In the genomic region with DNA sequence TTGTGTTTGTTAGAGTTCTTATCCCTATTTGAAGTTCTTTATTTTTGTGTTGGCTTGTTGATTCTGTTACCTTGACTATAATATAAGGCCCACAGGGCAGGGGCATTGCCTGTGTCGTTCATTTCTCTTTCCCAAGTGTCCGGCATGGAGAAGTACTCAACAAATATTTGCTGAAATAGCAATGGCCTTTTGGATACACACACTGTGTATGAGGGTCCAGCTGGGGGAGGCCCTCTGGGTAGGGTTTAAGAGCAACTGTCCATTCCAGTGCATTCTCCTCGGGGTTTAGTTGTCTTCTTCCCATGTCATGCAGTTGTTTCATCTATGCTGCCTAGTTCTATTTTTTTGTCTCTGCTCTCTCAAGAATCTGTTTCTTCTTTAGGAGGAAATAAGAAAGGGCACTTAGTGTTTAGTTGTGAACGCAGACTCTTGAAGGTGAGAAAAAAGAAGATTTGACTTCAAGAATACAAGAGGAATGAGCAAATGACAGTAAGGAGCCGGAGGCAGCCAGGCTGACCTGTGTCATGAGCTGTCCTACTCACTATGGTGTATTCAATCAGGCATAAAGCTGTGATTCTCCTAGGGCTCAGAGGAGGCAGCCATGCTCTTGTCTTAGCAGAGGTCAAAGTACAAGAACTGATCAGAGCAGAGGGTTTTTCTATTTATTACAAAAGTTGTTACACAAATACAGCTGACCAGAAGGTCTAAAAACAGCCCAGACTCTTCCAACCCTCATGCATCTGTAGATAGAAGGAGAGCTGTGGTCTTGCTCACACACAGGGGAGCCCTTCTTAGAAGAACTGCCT, we compare ENCODE assay signal across 1 cellular context.
TF ChIP-seq lines count a peak whose summit lies in the region.

No MANE protein-coding gene starts in this region.

TF ChIP-seq in liver, 16 proteins besides CTCF, POLR2A, EP300 and RAD21 (continued from another document):
- TF ChIP-seq, protein P1, sequence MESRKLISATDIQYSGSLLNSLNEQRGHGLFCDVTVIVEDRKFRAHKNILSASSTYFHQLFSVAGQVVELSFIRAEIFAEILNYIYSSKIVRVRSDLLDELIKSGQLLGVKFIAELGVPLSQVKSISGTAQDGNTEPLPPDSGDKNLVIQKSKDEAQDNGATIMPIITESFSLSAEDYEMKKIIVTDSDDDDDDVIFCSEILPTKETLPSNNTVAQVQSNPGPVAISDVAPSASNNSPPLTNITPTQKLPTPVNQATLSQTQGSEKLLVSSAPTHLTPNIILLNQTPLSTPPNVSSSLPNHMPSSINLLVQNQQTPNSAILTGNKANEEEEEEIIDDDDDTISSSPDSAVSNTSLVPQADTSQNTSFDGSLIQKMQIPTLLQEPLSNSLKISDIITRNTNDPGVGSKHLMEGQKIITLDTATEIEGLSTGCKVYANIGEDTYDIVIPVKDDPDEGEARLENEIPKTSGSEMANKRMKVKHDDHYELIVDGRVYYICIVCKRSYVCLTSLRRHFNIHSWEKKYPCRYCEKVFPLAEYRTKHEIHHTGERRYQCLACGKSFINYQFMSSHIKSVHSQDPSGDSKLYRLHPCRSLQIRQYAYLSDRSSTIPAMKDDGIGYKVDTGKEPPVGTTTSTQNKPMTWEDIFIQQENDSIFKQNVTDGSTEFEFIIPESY (IDR thresholded peaks at IDR 0.05) = peak; percentile 33
- TF ChIP-seq YY1 (IDR thresholded peaks at IDR 0.05) (peak; percentile 84), NR2F2 (IDR thresholded peaks at IDR 0.05) (no peak), JUND (IDR thresholded peaks at IDR 0.05) (peak in 1 of 2 donors; percentile 32), RXRA (IDR thresholded peaks at IDR 0.05) (peak; percentile 42 to 71), HNF4A (conservative IDR thresholded peaks at IDR 0.05) (peak; percentile 87), GABPA (IDR thresholded peaks at IDR 0.05 in 1 of 2, conservative IDR thresholded peaks at IDR 0.05 in 1 of 2) (no peak), FOXA1 (IDR thresholded peaks at IDR 0.05) (no peak), SP1 (IDR thresholded peaks at IDR 0.05) (peak; percentile 74), TAF1 (conservative IDR thresholded peaks at IDR 0.05) (peak; percentile 49), HNF4G (IDR thresholded peaks at IDR 0.05) (peak; percentile 69)
- TF ChIP-seq, protein P2, sequence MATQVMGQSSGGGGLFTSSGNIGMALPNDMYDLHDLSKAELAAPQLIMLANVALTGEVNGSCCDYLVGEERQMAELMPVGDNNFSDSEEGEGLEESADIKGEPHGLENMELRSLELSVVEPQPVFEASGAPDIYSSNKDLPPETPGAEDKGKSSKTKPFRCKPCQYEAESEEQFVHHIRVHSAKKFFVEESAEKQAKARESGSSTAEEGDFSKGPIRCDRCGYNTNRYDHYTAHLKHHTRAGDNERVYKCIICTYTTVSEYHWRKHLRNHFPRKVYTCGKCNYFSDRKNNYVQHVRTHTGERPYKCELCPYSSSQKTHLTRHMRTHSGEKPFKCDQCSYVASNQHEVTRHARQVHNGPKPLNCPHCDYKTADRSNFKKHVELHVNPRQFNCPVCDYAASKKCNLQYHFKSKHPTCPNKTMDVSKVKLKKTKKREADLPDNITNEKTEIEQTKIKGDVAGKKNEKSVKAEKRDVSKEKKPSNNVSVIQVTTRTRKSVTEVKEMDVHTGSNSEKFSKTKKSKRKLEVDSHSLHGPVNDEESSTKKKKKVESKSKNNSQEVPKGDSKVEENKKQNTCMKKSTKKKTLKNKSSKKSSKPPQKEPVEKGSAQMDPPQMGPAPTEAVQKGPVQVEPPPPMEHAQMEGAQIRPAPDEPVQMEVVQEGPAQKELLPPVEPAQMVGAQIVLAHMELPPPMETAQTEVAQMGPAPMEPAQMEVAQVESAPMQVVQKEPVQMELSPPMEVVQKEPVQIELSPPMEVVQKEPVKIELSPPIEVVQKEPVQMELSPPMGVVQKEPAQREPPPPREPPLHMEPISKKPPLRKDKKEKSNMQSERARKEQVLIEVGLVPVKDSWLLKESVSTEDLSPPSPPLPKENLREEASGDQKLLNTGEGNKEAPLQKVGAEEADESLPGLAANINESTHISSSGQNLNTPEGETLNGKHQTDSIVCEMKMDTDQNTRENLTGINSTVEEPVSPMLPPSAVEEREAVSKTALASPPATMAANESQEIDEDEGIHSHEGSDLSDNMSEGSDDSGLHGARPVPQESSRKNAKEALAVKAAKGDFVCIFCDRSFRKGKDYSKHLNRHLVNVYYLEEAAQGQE (IDR thresholded peaks at IDR 0.05) = peak; percentile 36
- TF ChIP-seq, protein P3, sequence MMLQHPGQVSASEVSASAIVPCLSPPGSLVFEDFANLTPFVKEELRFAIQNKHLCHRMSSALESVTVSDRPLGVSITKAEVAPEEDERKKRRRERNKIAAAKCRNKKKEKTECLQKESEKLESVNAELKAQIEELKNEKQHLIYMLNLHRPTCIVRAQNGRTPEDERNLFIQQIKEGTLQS (IDR thresholded peaks at IDR 0.05) = no peak
TF ChIP-seq in liver: peak in this region for 10.
